In genomic region chr5:79853676-79854418, GRCh38 we compare ENCODE assay signal across 14 cellular contexts.
A peak's percentile ranks its signal among the peaks of the same experiment; 100 is the strongest.
DNase-seq lines count a peak whose midpoint lies in the region; ATAC-seq, FAIRE-seq and TF ChIP-seq lines count a peak whose summit lies in the region.
"Had no signal": no experiment of that assay in that cellular context is flagged by ENCODE, and none has a peak within 500 bp of the region (broad histone marks: within the 10 kb centered on the region; RNA-seq: fewer than 3 reads in every experiment).

No MANE protein-coding gene starts in this region.

- no peak for TF ChIP-seq POLR2A in upper lobe of left lung (IDR thresholded peaks at IDR 0.05)
- no peak for TF ChIP-seq POLR2A in sigmoid colon (IDR thresholded peaks at IDR 0.05)

- DNase-seq in activated CD4-positive, CD25-positive, alpha-beta regulatory T cell (lab: John Stamatoyannopoulos, UW) = no peak
- DNase-seq in bronchial epithelial cell (ENCODE audit: low read depth) (peak; percentile 90), DMS 273 (lab: John Stamatoyannopoulos, UW; ENCODE audit: unreplicated experiment) (no peak), upper lobe of left lung (no peak), sigmoid colon (no peak)
- peak; percentile 37 for DNase-seq in stimulated activated CD4-positive, alpha-beta T cell treated with anti-CD3 and anti-CD28 coated beads, Interleukin-4, amount 100 ng/mL, for 24 hours
- DNase-seq: colonic mucosa, heart right ventricle, NCI-H1048, NCI-H748 treated with DMSO at 0.1 percent for 48 hours had no signal

- intact Hi-C loops in sigmoid colon (cut with DNase I) = no loop called here

- ATAC-seq in activated CD4-positive, CD25-positive, alpha-beta regulatory T cell treated with anti-CD3 and anti-CD28 coated beads, Interleukin-2, amount 50 U/mL, for 24 hours = peak; percentile 78 to 80
- ATAC-seq in upper lobe of left lung (ENCODE audit: low FRiP score in 2 of 2) = no peak
- ATAC-seq: A549, heart right ventricle had no signal

- H3K4me3 ChIP-seq in Loucy (ENCODE audit: low read length, poor library complexity, severe bottlenecking) (no peak overlapping the region), bronchial epithelial cell (ENCODE audit: low read depth, low read length) (no peak overlapping the region), upper lobe of left lung (no peak overlapping the region), sigmoid colon (no peak overlapping the region)
- H3K4me3 ChIP-seq: A549, colonic mucosa, HAP-1, heart right ventricle had no signal

- no peak overlapping the region for H3K4me2 ChIP-seq in Loucy (ENCODE audit: low read depth, low read length, poor library complexity, severe bottlenecking)
- H3K4me2 ChIP-seq: A549 had no signal

- no peak overlapping the region for H3K27ac ChIP-seq in upper lobe of left lung
- no peak overlapping the region for H3K27ac ChIP-seq in sigmoid colon
- H3K27ac ChIP-seq: A549, colonic mucosa, heart right ventricle had no signal

- H3K4me1 ChIP-seq in Loucy (ENCODE audit: insufficient read depth, low read length, poor library complexity, severe bottlenecking) = no peaks in the 10 kb centered on the region
- H3K4me1 ChIP-seq in upper lobe of left lung = no peaks in the 10 kb centered on the region
- H3K4me1 ChIP-seq in sigmoid colon = peaks cover 0 to 23% (median 18%) of the 10 kb centered on the region in 4 donors
- H3K4me1 ChIP-seq: A549, colonic mucosa, HAP-1 had no signal

- H4K20me1 ChIP-seq in Loucy (ENCODE audit: insufficient read depth, low read length, poor library complexity, severe bottlenecking) = no peaks in the 10 kb centered on the region

- H3K9me3 ChIP-seq in Loucy (ENCODE audit: insufficient read depth, low read depth, low read length) (no peaks in the 10 kb centered on the region), upper lobe of left lung (no peaks in the 10 kb centered on the region), sigmoid colon (no peaks in the 10 kb centered on the region)
- H3K9me3 ChIP-seq: A549, colonic mucosa, HAP-1, heart right ventricle had no signal

- H3K27me3 ChIP-seq in Loucy (ENCODE audit: insufficient read depth, low read length, poor library complexity, severe bottlenecking) (no peaks in the 10 kb centered on the region), bronchial epithelial cell (ENCODE audit: control insufficient read depth, insufficient read depth, low read length) (no peaks in the 10 kb centered on the region), upper lobe of left lung (no peaks in the 10 kb centered on the region), sigmoid colon (no peaks in the 10 kb centered on the region)
- H3K27me3 ChIP-seq: colonic mucosa, heart right ventricle had no signal

- no peaks in the 10 kb centered on the region for H3K79me2 ChIP-seq in Loucy (ENCODE audit: insufficient read depth, low read length)

- H3K36me3 ChIP-seq in Loucy (ENCODE audit: insufficient read depth, low read length) = no peaks in the 10 kb centered on the region
- no peaks in the 10 kb centered on the region for H3K36me3 ChIP-seq in bronchial epithelial cell (ENCODE audit: control insufficient read depth, insufficient read depth, low read length)
- H3K36me3 ChIP-seq in upper lobe of left lung = no peaks in the 10 kb centered on the region
- no peaks in the 10 kb centered on the region for H3K36me3 ChIP-seq in sigmoid colon
- H3K36me3 ChIP-seq: colonic mucosa, HAP-1, heart right ventricle had no signal

- no peaks in the 10 kb centered on the region for H3K9me2 ChIP-seq in Loucy (replicated peaks; ENCODE audit: low read depth, low read length)

- FAIRE-seq in bronchial epithelial cell (lab: Jason Lieb, UNC) = no peak
- FAIRE-seq: A549 had no signal

- H3F3A ChIP-seq in Loucy (ENCODE audit: low read depth) = no peaks in the 10 kb centered on the region

- TF ChIP-seq CTCF in Loucy (conservative IDR thresholded peaks at IDR 0.05; ENCODE audit: low read length) (peak; percentile 38), bronchial epithelial cell (IDR thresholded peaks at IDR 0.05; ENCODE audit: insufficient read depth, low read length, severe bottlenecking) (peak; percentile 33), upper lobe of left lung (IDR thresholded peaks at IDR 0.05) (no peak), sigmoid colon (IDR thresholded peaks at IDR 0.05) (no peak)

- no peak overlapping the region for H3K9ac ChIP-seq in Loucy (ENCODE audit: low read depth, low read length, poor library complexity, severe bottlenecking)

- no peak overlapping the region for H2AFZ ChIP-seq in Loucy (ENCODE audit: low read length)

- 73 to 79% methylated on average over 7 to 8 of the region's 8 CpGs for WGBS in upper lobe of left lung, 2 donors
- 77 to 86% methylated on average over 8 of the region's 8 CpGs for WGBS in sigmoid colon, 2 donors

- TF ChIP-seq EP300 in upper lobe of left lung (IDR thresholded peaks at IDR 0.05) (no peak), sigmoid colon (IDR thresholded peaks at IDR 0.05) (no peak)

Comparison
In these comparisons a context has a peak if more than half of its experiments do, and no peak if none do; other contexts are left out.
1. ATAC-seq: peak in activated CD4-positive, CD25-positive, alpha-beta regulatory T cell treated with anti-CD3 and anti-CD28 coated beads, Interleukin-2, amount 50 U/mL, for 24 hours (2 of 2); none in upper lobe of left lung (0 of 2).
2. DNase-seq: peak in bronchial epithelial cell (single experiment) and stimulated activated CD4-positive, alpha-beta T cell treated with anti-CD3 and anti-CD28 coated beads, Interleukin-4, amount 100 ng/mL, for 24 hours (single experiment); none in activated CD4-positive, CD25-positive, alpha-beta regulatory T cell (0 of 4), DMS 273 (single experiment), upper lobe of left lung (0 of 2) and sigmoid colon (single experiment).
3. CTCF ChIP-seq: peak in Loucy (single experiment) and bronchial epithelial cell (single experiment); none in upper lobe of left lung (0 of 6) and sigmoid colon (0 of 4).